ENCODE assay signal across 8 cellular contexts in genomic region chr2:30147196-30147714, GRCh38. TPM values are rescaled to one million over a fixed set of nuclear protein-coding genes. Genes with fewer than 3 reads are reported as not detected.
A peak's percentile ranks its signal among the peaks of the same experiment; 100 is the strongest.
DNase-seq lines count a peak whose midpoint lies in the region; ATAC-seq lines count a peak whose summit lies in the region.

No MANE protein-coding gene starts in this region.

- peaks cover 19% of the 10 kb centered on the region for H3K36me3 Mint-ChIP-seq in activated T-cell treated with anti-CD3 and anti-CD28 coated beads, Interleukin-2, amount 50 U/mL, for 4 hours (ENCODE audit: insufficient read depth)

- no peaks in the 10 kb centered on the region for H3K27me3 Mint-ChIP-seq in activated T-cell treated with anti-CD3 and anti-CD28 coated beads, Interleukin-2, amount 50 U/mL, for 4 hours (ENCODE audit: low read depth)

- H3K4me1 Mint-ChIP-seq in activated T-cell treated with anti-CD3 and anti-CD28 coated beads, Interleukin-2, amount 50 U/mL, for 4 hours (ENCODE audit: low read depth), result peaks cover 57% of the 10 kb centered on the region

- ATAC-seq in HG03066 (IDR thresholded peaks at IDR 0.05; ENCODE audit: low read depth, unreplicated experiment) (peak; percentile 1), Right ventricle myocardium superior (ENCODE audit: poor library complexity) (peak; percentile 11), HG02884 (IDR thresholded peaks at IDR 0.05; ENCODE audit: unreplicated experiment) (no peak)
- ATAC-seq in activated T-cell treated with anti-CD3 and anti-CD28 coated beads, Interleukin-2, amount 50 U/mL, for 4 hours, result peak; percentile 6 to 11

- H3K9me3 Mint-ChIP-seq in activated T-cell treated with anti-CD3 and anti-CD28 coated beads, Interleukin-2, amount 50 U/mL, for 4 hours, result no peaks in the 10 kb centered on the region

- intact Hi-C loops in Right ventricle myocardium superior (cut with DNase I), result no loop called here

- peak overlapping the region; percentile 84 for H3K4me3 Mint-ChIP-seq in activated T-cell treated with anti-CD3 and anti-CD28 coated beads, Interleukin-2, amount 50 U/mL, for 4 hours

- DNase-seq in DMS 273 (lab: John Stamatoyannopoulos, UW; ENCODE audit: unreplicated experiment), result peak; percentile 69
- DNase-seq in DMS 273 treated with DMSO at 0.1 percent for 48 hours (lab: John Stamatoyannopoulos, UW), result no peak
- DNase-seq in activated T-cell treated with anti-CD3 and anti-CD28 coated beads, Interleukin-2, amount 50 U/mL, for 4 hours, result peak; percentile 13
- no peak for DNase-seq in Right ventricle myocardium superior
- DNase-seq in retina, result peak; percentile 6
- DNase-seq in NCI-H1436 treated with DMSO at 0.1 percent for 48 hours (lab: John Stamatoyannopoulos, UW), result no peak

RNA-seq across cellular contexts. Expression of gene YPEL5, which starts 0.4 kb away (rescaled TPM):
- total RNA-seq in activated T-cell treated with anti-CD3 and anti-CD28 coated beads, Interleukin-2, amount 50 U/mL, for 4 hours, result 10 to 100 TPM; 13.7 to 20.6 (median 15.4) TPM
- 61.9 TPM for total RNA-seq in Right ventricle myocardium superior

Comparison
In these comparisons a context has a peak if more than half of its experiments do, and no peak if none do; other contexts are left out.
1. DNase-seq: peak in DMS 273 (single experiment), activated T-cell treated with anti-CD3 and anti-CD28 coated beads, Interleukin-2, amount 50 U/mL, for 4 hours (single experiment) and retina (single experiment); none in DMS 273 treated with DMSO at 0.1 percent for 48 hours (single experiment), Right ventricle myocardium superior (single experiment) and NCI-H1436 treated with DMSO at 0.1 percent for 48 hours (single experiment).